Comparison of ENCODE assay signal across 8 cellular contexts in the genomic region with DNA sequence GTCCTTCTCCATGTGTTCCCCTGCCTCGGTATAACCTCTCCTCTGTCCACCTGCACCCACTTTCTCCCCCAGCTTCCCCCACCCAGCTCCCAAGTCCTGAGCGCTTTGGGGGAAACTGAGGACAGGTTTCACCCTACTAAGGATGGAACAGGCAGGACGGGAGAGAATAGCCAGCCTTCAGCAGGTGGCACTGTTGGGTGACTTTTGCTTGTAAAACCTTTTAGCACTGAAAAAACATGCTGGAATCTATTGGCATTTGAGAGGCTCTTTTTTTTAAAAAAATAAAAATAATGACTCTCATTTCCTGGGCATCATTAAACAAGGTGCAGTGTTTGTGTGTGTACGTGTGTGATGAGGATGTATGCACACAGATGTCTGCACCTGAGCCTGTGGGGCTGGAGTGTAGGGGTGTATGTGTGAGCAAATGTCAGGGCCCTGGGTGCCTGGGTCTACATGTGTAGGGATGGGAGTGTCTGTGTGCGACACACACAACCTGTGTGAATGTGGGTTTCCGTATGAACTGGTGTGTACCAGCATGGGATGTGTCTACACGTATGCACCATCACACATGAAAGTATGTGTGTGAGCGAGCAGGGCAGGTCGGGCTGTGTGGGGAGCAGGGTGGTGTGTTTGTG.
A peak's percentile ranks its signal among the peaks of the same experiment; 100 is the strongest.
DNase-seq lines count a peak whose midpoint lies in the region; ATAC-seq and TF ChIP-seq lines count a peak whose summit lies in the region.

No MANE protein-coding gene starts in this region.

- H3K27me3 ChIP-seq in BLaER1 (no peaks in the 10 kb centered on the region), H7 (ENCODE audit: control insufficient read depth, insufficient read depth, low read length) (no peaks in the 10 kb centered on the region), RWPE2 (ENCODE audit: insufficient read depth, poor library complexity, severe bottlenecking) (no peaks in the 10 kb centered on the region)

- H3K4me3 ChIP-seq in BLaER1 (no peak overlapping the region), H7 (ENCODE audit: insufficient read depth, low read depth, low read length) (no peak overlapping the region), RWPE2 (ENCODE audit: severe bottlenecking) (no peak overlapping the region)

- ATAC-seq in RWPE2 (ENCODE audit: low read depth), result no peak
- no peak for ATAC-seq in HG02763 (IDR thresholded peaks at IDR 0.05; ENCODE audit: unreplicated experiment)

- H4K20me1 ChIP-seq in BLaER1, result peaks cover 11% of the 10 kb centered on the region; the same call in 1 of the 2 replicates

- TF ChIP-seq CTCF in RWPE2 (IDR thresholded peaks at IDR 0.05; ENCODE audit: poor library complexity, severe bottlenecking), result peak; percentile 47

- peaks cover 81% of the 10 kb centered on the region for H3K4me1 ChIP-seq in BLaER1
- no peaks in the 10 kb centered on the region for H3K4me1 ChIP-seq in RWPE2 (ENCODE audit: insufficient read depth, poor library complexity, severe bottlenecking)

- H3K36me3 ChIP-seq in BLaER1, result no peaks in the 10 kb centered on the region
- H3K36me3 ChIP-seq in H7 (replicated peaks; ENCODE audit: control insufficient read depth, insufficient read depth, low read length), result no peaks in the 10 kb centered on the region
- no peaks in the 10 kb centered on the region for H3K36me3 ChIP-seq in RWPE2 (ENCODE audit: low read depth)

- H3K9ac ChIP-seq in BLaER1, result no peak overlapping the region

- H3K9me3 ChIP-seq in BLaER1, result no peaks in the 10 kb centered on the region
- no peaks in the 10 kb centered on the region for H3K9me3 ChIP-seq in RWPE2 (ENCODE audit: severe bottlenecking)

- peak overlapping the region; percentile 91 for H3K4me2 ChIP-seq in BLaER1

- no peak overlapping the region for H3K27ac ChIP-seq in BLaER1
- H3K27ac ChIP-seq in RWPE2 (ENCODE audit: poor library complexity, severe bottlenecking), result no peak overlapping the region

- DNase-seq in H7, result peak; percentile 70
- DNase-seq in RWPE2 (ENCODE audit: low spot score), result no peak
- DNase-seq in fibroblast of gingiva (ENCODE audit: low read depth), result peak; percentile 34
- DNase-seq in nucleus accumbens (lab: John Stamatoyannopoulos, UW), result peak in 41 of 56 donors; percentile 7 to 69 (median 25)
- no peak for DNase-seq in stimulated activated CD8-positive, alpha-beta memory T cell treated with anti-CD3 and anti-CD28 coated beads, Interleukin-4, amount 100 ng/mL, for 48 hours
- no peak for DNase-seq in NCI-H1105 (lab: John Stamatoyannopoulos, UW)

Comparison
In these comparisons a context has a peak if more than half of its experiments do, and no peak if none do; other contexts are left out.
1. DNase-seq: peak in H7 (single experiment), fibroblast of gingiva (single experiment) and nucleus accumbens (41 of 56); none in RWPE2 (single experiment), stimulated activated CD8-positive, alpha-beta memory T cell treated with anti-CD3 and anti-CD28 coated beads, Interleukin-4, amount 100 ng/mL, for 48 hours (single experiment) and NCI-H1105 (single experiment).